In the genomic region with DNA sequence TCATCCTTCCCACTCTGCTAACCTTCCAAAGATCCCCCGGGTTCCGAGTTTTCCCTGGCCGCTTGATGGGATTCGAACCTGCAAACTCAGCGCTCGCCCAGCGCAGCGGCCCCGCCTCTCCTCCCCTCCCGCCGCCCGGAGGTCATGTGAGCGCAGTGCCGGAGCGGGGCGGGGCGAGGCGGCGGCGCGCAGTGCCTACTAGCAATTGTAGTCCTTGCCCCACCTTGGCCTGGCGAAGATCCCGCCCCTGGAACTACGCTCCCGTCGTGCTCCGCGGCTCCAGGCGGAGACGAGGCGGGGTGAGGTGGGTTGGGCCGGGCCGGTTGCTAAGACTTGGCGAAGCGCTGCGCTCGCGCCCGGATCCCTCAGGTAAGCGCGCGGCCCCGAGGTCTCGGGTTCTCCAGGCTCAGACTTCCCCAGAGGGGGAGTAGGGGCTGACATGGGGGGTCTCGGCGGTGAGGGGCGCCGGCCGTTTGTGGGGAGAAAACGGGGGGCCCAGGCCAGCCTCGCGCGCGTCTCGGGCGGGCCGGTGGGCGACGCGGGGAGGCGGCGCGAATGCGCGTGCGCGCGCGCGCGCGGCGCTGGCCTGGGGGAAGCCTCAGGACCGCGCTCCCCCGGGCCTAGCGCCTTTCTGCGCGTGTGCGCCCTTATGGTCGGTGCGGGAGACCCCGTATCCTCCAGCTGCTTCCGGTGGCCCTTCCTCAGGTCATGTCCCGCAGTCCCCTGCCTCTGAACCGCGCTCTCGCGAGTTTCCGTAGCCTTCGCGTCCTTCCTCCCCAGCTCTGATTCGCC, we compare ENCODE assay signal across 1 cellular context.
TF ChIP-seq lines count a peak whose summit lies in the region.

A gene (plus strand): TSS at position 329 of the 792 bp plus-strand sequence. CDS start 6,649 bp downstream, outside the sequence.
A gene with protein sequence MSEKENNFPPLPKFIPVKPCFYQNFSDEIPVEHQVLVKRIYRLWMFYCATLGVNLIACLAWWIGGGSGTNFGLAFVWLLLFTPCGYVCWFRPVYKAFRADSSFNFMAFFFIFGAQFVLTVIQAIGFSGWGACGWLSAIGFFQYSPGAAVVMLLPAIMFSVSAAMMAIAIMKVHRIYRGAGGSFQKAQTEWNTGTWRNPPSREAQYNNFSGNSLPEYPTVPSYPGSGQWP (plus strand): TSS at position 329 of the 792 bp plus-strand sequence. CDS start 9,621 bp downstream, outside the sequence.

TF ChIP-seq in K562, 482 proteins besides CTCF, POLR2A, EP300 and RAD21 (continued from another document and continues in another):
- TF ChIP-seq, protein P1, sequence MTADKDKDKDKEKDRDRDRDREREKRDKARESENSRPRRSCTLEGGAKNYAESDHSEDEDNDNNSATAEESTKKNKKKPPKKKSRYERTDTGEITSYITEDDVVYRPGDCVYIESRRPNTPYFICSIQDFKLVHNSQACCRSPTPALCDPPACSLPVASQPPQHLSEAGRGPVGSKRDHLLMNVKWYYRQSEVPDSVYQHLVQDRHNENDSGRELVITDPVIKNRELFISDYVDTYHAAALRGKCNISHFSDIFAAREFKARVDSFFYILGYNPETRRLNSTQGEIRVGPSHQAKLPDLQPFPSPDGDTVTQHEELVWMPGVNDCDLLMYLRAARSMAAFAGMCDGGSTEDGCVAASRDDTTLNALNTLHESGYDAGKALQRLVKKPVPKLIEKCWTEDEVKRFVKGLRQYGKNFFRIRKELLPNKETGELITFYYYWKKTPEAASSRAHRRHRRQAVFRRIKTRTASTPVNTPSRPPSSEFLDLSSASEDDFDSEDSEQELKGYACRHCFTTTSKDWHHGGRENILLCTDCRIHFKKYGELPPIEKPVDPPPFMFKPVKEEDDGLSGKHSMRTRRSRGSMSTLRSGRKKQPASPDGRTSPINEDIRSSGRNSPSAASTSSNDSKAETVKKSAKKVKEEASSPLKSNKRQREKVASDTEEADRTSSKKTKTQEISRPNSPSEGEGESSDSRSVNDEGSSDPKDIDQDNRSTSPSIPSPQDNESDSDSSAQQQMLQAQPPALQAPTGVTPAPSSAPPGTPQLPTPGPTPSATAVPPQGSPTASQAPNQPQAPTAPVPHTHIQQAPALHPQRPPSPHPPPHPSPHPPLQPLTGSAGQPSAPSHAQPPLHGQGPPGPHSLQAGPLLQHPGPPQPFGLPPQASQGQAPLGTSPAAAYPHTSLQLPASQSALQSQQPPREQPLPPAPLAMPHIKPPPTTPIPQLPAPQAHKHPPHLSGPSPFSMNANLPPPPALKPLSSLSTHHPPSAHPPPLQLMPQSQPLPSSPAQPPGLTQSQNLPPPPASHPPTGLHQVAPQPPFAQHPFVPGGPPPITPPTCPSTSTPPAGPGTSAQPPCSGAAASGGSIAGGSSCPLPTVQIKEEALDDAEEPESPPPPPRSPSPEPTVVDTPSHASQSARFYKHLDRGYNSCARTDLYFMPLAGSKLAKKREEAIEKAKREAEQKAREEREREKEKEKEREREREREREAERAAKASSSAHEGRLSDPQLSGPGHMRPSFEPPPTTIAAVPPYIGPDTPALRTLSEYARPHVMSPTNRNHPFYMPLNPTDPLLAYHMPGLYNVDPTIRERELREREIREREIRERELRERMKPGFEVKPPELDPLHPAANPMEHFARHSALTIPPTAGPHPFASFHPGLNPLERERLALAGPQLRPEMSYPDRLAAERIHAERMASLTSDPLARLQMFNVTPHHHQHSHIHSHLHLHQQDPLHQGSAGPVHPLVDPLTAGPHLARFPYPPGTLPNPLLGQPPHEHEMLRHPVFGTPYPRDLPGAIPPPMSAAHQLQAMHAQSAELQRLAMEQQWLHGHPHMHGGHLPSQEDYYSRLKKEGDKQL (CRISPR knock-in tag; IDR thresholded peaks at IDR 0.05; ENCODE audit: borderline replicate concordance), result no peak
- TF ChIP-seq MXI1 (IDR thresholded peaks at IDR 0.05; ENCODE audit: low read depth, low read length) (no peak), BRF1 (IDR thresholded peaks at IDR 0.05; ENCODE audit: borderline replicate concordance, extremely low read depth, insufficient read length) (no peak), SRSF1 (IDR thresholded peaks at IDR 0.05; ENCODE audit: low read depth, low read length) (no peak), HOXB6 (CRISPR knock-in tag; IDR thresholded peaks at IDR 0.05; ENCODE audit: borderline replicate concordance) (no peak), DDX20 (tag; IDR thresholded peaks at IDR 0.05; ENCODE audit: low read depth) (no peak), MAZ (CRISPR knock-in tag; conservative IDR thresholded peaks at IDR 0.05 in 1 of 2, IDR thresholded peaks at IDR 0.05 in 1 of 2) (peak; percentile 98 to 100), NFIX (CRISPR knock-in tag; IDR thresholded peaks at IDR 0.05; ENCODE audit: low read depth) (no peak), GTF2E2 (tag; IDR thresholded peaks at IDR 0.05) (no peak), ZNF175 (CRISPR knock-in tag; IDR thresholded peaks at IDR 0.05; ENCODE audit: low read depth) (peak; percentile 84; the same call in 1 of the 2 replicates), ZKSCAN1 (IDR thresholded peaks at IDR 0.05; ENCODE audit: low read depth, low read length) (0 out of 2 replicates have a peak, but pooled peaks have one; percentile 41), ESRRB (CRISPR knock-in tag; IDR thresholded peaks at IDR 0.05; ENCODE audit: borderline replicate concordance) (no peak), CBX8 (IDR thresholded peaks at IDR 0.05; ENCODE audit: borderline replicate concordance, extremely low read depth, low read depth, low read length, poor library complexity, severe bottlenecking) (no peak), C11orf30 (IDR thresholded peaks at IDR 0.05; ENCODE audit: low read depth) (peak; percentile 72), TRIM28 (IDR thresholded peaks at IDR 0.05) (no peak), SLC30A9 (CRISPR knock-in tag; IDR thresholded peaks at IDR 0.05) (0 out of 2 replicates have a peak, but pooled peaks have one; percentile 27), SP1 (CRISPR knock-in tag; IDR thresholded peaks at IDR 0.05) (peak; percentile 99), ZNF644 (tag; IDR thresholded peaks at IDR 0.05; ENCODE audit: low read depth) (no peak), TAF9B (IDR thresholded peaks at IDR 0.05; ENCODE audit: partially characterized antibody) (no peak), HDGF (IDR thresholded peaks at IDR 0.05) (no peak), SIN3A (IDR thresholded peaks at IDR 0.05; ENCODE audit: borderline replicate concordance in 2 of 2, control insufficient read depth in 1 of 2, low read depth in 2 of 2, low read length in 2 of 2) (peak; percentile 76 to 93; a peak in 3 of 4 replicates), ZZZ3 (IDR thresholded peaks at IDR 0.05) (no peak), ZNF507 (tag; conservative IDR thresholded peaks at IDR 0.05) (no peak), BACH1 (tag; IDR thresholded peaks at IDR 0.05) (no peak), CREM (IDR thresholded peaks at IDR 0.05; ENCODE audit: low read depth) (peak; percentile 93)
- TF ChIP-seq, protein P2, sequence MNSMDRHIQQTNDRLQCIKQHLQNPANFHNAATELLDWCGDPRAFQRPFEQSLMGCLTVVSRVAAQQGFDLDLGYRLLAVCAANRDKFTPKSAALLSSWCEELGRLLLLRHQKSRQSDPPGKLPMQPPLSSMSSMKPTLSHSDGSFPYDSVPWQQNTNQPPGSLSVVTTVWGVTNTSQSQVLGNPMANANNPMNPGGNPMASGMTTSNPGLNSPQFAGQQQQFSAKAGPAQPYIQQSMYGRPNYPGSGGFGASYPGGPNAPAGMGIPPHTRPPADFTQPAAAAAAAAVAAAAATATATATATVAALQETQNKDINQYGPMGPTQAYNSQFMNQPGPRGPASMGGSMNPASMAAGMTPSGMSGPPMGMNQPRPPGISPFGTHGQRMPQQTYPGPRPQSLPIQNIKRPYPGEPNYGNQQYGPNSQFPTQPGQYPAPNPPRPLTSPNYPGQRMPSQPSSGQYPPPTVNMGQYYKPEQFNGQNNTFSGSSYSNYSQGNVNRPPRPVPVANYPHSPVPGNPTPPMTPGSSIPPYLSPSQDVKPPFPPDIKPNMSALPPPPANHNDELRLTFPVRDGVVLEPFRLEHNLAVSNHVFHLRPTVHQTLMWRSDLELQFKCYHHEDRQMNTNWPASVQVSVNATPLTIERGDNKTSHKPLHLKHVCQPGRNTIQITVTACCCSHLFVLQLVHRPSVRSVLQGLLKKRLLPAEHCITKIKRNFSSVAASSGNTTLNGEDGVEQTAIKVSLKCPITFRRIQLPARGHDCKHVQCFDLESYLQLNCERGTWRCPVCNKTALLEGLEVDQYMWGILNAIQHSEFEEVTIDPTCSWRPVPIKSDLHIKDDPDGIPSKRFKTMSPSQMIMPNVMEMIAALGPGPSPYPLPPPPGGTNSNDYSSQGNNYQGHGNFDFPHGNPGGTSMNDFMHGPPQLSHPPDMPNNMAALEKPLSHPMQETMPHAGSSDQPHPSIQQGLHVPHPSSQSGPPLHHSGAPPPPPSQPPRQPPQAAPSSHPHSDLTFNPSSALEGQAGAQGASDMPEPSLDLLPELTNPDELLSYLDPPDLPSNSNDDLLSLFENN (IDR thresholded peaks at IDR 0.05; ENCODE audit: low read depth in 2 of 2, low read length in 2 of 2), result no peak
- TF ChIP-seq, protein P3, sequence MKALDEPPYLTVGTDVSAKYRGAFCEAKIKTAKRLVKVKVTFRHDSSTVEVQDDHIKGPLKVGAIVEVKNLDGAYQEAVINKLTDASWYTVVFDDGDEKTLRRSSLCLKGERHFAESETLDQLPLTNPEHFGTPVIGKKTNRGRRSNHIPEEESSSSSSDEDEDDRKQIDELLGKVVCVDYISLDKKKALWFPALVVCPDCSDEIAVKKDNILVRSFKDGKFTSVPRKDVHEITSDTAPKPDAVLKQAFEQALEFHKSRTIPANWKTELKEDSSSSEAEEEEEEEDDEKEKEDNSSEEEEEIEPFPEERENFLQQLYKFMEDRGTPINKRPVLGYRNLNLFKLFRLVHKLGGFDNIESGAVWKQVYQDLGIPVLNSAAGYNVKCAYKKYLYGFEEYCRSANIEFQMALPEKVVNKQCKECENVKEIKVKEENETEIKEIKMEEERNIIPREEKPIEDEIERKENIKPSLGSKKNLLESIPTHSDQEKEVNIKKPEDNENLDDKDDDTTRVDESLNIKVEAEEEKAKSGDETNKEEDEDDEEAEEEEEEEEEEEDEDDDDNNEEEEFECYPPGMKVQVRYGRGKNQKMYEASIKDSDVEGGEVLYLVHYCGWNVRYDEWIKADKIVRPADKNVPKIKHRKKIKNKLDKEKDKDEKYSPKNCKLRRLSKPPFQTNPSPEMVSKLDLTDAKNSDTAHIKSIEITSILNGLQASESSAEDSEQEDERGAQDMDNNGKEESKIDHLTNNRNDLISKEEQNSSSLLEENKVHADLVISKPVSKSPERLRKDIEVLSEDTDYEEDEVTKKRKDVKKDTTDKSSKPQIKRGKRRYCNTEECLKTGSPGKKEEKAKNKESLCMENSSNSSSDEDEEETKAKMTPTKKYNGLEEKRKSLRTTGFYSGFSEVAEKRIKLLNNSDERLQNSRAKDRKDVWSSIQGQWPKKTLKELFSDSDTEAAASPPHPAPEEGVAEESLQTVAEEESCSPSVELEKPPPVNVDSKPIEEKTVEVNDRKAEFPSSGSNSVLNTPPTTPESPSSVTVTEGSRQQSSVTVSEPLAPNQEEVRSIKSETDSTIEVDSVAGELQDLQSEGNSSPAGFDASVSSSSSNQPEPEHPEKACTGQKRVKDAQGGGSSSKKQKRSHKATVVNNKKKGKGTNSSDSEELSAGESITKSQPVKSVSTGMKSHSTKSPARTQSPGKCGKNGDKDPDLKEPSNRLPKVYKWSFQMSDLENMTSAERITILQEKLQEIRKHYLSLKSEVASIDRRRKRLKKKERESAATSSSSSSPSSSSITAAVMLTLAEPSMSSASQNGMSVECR (CRISPR knock-in tag; IDR thresholded peaks at IDR 0.05), result peak; percentile 90
- TF ChIP-seq, protein P4, sequence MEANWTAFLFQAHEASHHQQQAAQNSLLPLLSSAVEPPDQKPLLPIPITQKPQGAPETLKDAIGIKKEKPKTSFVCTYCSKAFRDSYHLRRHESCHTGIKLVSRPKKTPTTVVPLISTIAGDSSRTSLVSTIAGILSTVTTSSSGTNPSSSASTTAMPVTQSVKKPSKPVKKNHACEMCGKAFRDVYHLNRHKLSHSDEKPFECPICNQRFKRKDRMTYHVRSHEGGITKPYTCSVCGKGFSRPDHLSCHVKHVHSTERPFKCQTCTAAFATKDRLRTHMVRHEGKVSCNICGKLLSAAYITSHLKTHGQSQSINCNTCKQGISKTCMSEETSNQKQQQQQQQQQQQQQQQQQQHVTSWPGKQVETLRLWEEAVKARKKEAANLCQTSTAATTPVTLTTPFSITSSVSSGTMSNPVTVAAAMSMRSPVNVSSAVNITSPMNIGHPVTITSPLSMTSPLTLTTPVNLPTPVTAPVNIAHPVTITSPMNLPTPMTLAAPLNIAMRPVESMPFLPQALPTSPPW (CRISPR knock-in tag; IDR thresholded peaks at IDR 0.05), result peak; percentile 99
- TF ChIP-seq, protein P5, sequence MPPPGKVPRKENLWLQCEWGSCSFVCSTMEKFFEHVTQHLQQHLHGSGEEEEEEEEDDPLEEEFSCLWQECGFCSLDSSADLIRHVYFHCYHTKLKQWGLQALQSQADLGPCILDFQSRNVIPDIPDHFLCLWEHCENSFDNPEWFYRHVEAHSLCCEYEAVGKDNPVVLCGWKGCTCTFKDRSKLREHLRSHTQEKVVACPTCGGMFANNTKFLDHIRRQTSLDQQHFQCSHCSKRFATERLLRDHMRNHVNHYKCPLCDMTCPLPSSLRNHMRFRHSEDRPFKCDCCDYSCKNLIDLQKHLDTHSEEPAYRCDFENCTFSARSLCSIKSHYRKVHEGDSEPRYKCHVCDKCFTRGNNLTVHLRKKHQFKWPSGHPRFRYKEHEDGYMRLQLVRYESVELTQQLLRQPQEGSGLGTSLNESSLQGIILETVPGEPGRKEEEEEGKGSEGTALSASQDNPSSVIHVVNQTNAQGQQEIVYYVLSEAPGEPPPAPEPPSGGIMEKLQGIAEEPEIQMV (tag; conservative IDR thresholded peaks at IDR 0.05; ENCODE audit: low read depth), result no peak
- TF ChIP-seq, protein P6, sequence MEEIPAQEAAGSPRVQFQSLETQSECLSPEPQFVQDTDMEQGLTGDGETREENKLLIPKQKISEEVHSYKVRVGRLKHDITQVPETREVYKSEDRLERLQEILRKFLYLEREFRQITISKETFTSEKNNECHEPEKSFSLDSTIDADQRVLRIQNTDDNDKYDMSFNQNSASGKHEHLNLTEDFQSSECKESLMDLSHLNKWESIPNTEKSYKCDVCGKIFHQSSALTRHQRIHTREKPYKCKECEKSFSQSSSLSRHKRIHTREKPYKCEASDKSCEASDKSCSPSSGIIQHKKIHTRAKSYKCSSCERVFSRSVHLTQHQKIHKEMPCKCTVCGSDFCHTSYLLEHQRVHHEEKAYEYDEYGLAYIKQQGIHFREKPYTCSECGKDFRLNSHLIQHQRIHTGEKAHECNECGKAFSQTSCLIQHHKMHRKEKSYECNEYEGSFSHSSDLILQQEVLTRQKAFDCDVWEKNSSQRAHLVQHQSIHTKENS (CRISPR knock-in tag; IDR thresholded peaks at IDR 0.05), result no peak
- TF ChIP-seq, protein P7, sequence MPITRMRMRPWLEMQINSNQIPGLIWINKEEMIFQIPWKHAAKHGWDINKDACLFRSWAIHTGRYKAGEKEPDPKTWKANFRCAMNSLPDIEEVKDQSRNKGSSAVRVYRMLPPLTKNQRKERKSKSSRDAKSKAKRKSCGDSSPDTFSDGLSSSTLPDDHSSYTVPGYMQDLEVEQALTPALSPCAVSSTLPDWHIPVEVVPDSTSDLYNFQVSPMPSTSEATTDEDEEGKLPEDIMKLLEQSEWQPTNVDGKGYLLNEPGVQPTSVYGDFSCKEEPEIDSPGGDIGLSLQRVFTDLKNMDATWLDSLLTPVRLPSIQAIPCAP (CRISPR knock-in tag; IDR thresholded peaks at IDR 0.05; ENCODE audit: borderline replicate concordance), result no peak
- TF ChIP-seq, protein P8, sequence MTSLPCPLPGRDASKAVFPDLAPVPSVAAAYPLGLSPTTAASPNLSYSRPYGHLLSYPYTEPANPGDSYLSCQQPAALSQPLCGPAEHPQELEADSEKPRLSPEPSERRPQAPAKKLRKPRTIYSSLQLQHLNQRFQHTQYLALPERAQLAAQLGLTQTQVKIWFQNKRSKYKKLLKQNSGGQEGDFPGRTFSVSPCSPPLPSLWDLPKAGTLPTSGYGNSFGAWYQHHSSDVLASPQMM (CRISPR knock-in tag; IDR thresholded peaks at IDR 0.05), result no peak
